Comparison of ENCODE assay signal across 30 cellular contexts in genomic region chr14:50425105-50425504, GRCh38.
"Had no signal": no experiment of that assay in that cellular context is flagged by ENCODE, and none has a peak within 500 bp of the region (broad histone marks: within the 10 kb centered on the region; RNA-seq: fewer than 3 reads in every experiment).

No MANE protein-coding gene starts in this region.

- DNase-seq: naive thymus-derived CD8-positive, alpha-beta T cell; nephron progenitor cell; nucleus accumbens; ovary; posterior cingulate gyrus; psoas muscle; right cardiac atrium; right lobe of liver; sigmoid colon; small intestine; spleen; stimulated activated CD4-positive, alpha-beta T cell treated with anti-CD3 and anti-CD28 coated beads, Interleukin-12 subunit alpha, Interleukin-12 subunit beta, amount 100 ng/mL, for 4 hours; stimulated activated CD4-positive, alpha-beta T cell treated with anti-CD3 and anti-CD28 coated beads, Interleukin-1b, Interleukin-23, amount 100 ng/mL, for 48 hours; stimulated activated CD4-positive, alpha-beta T cell treated with anti-CD3 and anti-CD28 coated beads, Interleukin-4, amount 100 ng/mL, for 1 hour; stimulated activated CD4-positive, alpha-beta T cell treated with anti-CD3 and anti-CD28 coated beads, Interleukin-4, amount 100 ng/mL, for 4 hours; stimulated activated CD8-positive, alpha-beta memory T cell treated with anti-CD3 and anti-CD28 coated beads, Interleukin-4, amount 100 ng/mL, for 48 hours; stimulated activated naive CD4-positive, alpha-beta T cell; stimulated activated naive CD8-positive, alpha-beta T cell treated with anti-CD3 and anti-CD28 coated beads, Interleukin-15, amount 100 ng/mL, for 72 hours; stimulated activated naive CD8-positive, alpha-beta T cell treated with anti-CD3 and anti-CD28 coated beads, Interleukin-15, Interleukin-2, amounts not matched to agents 100 U/mL and 50 U/mL, for 24 hours; substantia nigra; testis; tibial artery; transverse colon; upper lobe of right lung; uterus had no signal

- H3K27ac ChIP-seq: neutrophil, ovary, parathyroid adenoma, psoas muscle, right lobe of liver, sigmoid colon, spleen, suprapubic skin, testis, tibial artery, transverse colon, upper lobe of right lung had no signal

- H3K4me3 ChIP-seq: ovary, psoas muscle, right lobe of liver, sigmoid colon, spleen, suprapubic skin, testis, tibial artery, transverse colon, upper lobe of right lung, uterus had no signal

- ATAC-seq: naive thymus-derived CD8-positive, alpha-beta T cell; natural killer cell treated with Interleukin-12 subunit alpha and Interleukin-12 subunit beta and Interleukin-15 and Interleukin-18, amount 100 ng/mL, for 72 hours; psoas muscle; right cardiac atrium; right lobe of liver; stimulated activated memory B cell treated with anti-CD40 and anti-IgM and Interleukin-4, amounts not matched to agents 10 μg/mL and 1 μg/mL and 100 μg/mL, for 72 hours; stimulated activated naive CD8-positive, alpha-beta T cell treated with anti-CD3 and anti-CD28 coated beads, Interleukin-15, amount 100 ng/mL, for 72 hours; stimulated activated naive CD8-positive, alpha-beta T cell treated with anti-CD3 and anti-CD28 coated beads, Interleukin-15, Interleukin-2, amounts not matched to agents 100 U/mL and 50 U/mL, for 24 hours; upper lobe of right lung had no signal

- H3K27me3 ChIP-seq: neutrophil, ovary, right lobe of liver, sigmoid colon, spleen, suprapubic skin, testis, tibial artery, transverse colon, upper lobe of right lung, uterus had no signal

- H3K79me2 ChIP-seq: parathyroid adenoma had no signal

- H3K4me1 ChIP-seq: psoas muscle, sigmoid colon, spleen, suprapubic skin, testis, tibial artery, transverse colon, upper lobe of right lung, uterus had no signal

- H3K36me3 ChIP-seq: neutrophil, ovary, uterus had no signal

- H3K9ac ChIP-seq: parathyroid adenoma had no signal

- H2AFZ ChIP-seq: parathyroid adenoma had no signal

- H3K9me3 ChIP-seq: neutrophil, ovary, psoas muscle, right lobe of liver, sigmoid colon, spleen, suprapubic skin, testis, tibial artery, transverse colon, upper lobe of right lung, uterus had no signal
